ENCODE assay signal across 20 cellular contexts in the genomic region with DNA sequence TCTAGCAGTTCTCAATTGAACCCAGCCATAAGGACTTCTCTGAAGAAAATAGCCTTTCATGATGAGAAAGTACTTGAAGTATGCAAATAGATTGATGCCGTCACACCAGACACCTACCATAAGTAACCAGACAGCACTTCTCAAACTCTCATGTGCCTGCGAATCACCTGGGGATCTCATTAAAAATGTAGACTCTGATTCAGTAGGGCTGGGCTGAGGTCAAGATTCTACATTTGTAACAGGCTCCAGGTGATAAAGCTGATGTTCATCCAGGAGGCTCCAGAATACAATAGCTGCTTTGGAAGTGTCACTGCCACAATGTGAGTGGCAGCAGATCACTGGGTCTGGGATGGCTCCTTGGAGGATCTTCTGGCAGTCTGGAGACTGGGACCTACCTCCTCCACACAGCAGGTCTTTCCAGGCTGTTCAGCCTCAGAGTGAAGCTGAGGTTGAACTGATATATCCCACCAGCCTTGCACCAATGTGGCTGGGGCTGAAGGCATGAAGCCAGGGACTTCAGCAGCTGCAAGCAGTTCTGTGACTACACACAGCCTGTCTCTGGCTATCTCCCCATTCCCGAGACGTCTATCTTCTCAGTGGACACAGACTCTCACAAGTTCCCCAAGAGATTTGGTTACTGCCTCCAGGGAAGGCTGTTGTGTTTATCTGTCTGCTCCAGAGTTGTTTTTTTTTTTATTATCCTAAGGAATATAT. TPM values are rescaled to one million over a fixed set of nuclear protein-coding genes. Genes with fewer than 3 reads are reported as not detected.
A peak's percentile ranks its signal among the peaks of the same experiment; 100 is the strongest.
DNase-seq lines count a peak whose midpoint lies in the region; ATAC-seq, FAIRE-seq and TF ChIP-seq lines count a peak whose summit lies in the region.
"Had no signal": no experiment of that assay in that cellular context is flagged by ENCODE, and none has a peak within 500 bp of the region (broad histone marks: within the 10 kb centered on the region; RNA-seq: fewer than 3 reads in every experiment).

No MANE protein-coding gene starts in this region.

- H3K27me3 Mint-ChIP-seq in astrocyte (ENCODE audit: low read depth, unreplicated experiment) (no peaks in the 10 kb centered on the region), progenitor cell of endocrine pancreas (no peaks in the 10 kb centered on the region), Calu3 (ENCODE audit: unreplicated experiment) (no peaks in the 10 kb centered on the region)
- H3K27me3 Mint-ChIP-seq: activated naive CD4-positive, alpha-beta T cell treated with anti-CD3 and anti-CD28 coated beads, Interleukin-2, amount 10 ng/mL, durations not matched to agents 7 days and 5 days had no signal

- no TSS peak for BruUV-seq in Calu3 (replicated peaks; lab: Mats Ljungman, UMichigan)

- H3K27me3 ChIP-seq in GM23248 (replicated peaks; ENCODE audit: insufficient read depth) (no peaks in the 10 kb centered on the region), astrocyte (ENCODE audit: insufficient read depth, low read length) (no peaks in the 10 kb centered on the region), heart left ventricle (no peaks in the 10 kb centered on the region), tibial artery (no peaks in the 10 kb centered on the region)
- H3K27me3 ChIP-seq: ascending aorta had no signal

- H3K4me1 Mint-ChIP-seq in astrocyte (ENCODE audit: low read depth, unreplicated experiment) (peaks cover 25% of the 10 kb centered on the region), progenitor cell of endocrine pancreas (ENCODE audit: low read depth) (peaks cover 38% of the 10 kb centered on the region), Calu3 (ENCODE audit: low read depth, unreplicated experiment) (peaks cover 44% of the 10 kb centered on the region)

- CTCF ChIA-PET in Calu3 (lab: Charles Lee) = no interaction called here

- H3K27ac Mint-ChIP-seq in astrocyte (ENCODE audit: unreplicated experiment) (peak overlapping the region; percentile 13), progenitor cell of endocrine pancreas (peak overlapping the region; percentile 25), Calu3 (ENCODE audit: unreplicated experiment) (no peak overlapping the region)
- H3K27ac Mint-ChIP-seq: activated naive CD4-positive, alpha-beta T cell treated with anti-CD3 and anti-CD28 coated beads, Interleukin-2, amount 10 ng/mL, durations not matched to agents 7 days and 5 days had no signal

- H3K79me2 ChIP-seq in GM23248 (ENCODE audit: insufficient read depth) (peaks cover 96% of the 10 kb centered on the region), astrocyte (ENCODE audit: insufficient read depth, low read length) (peaks cover 98% of the 10 kb centered on the region)

- H3K27ac ChIP-seq in GM23248 = peak overlapping the region; percentile 81
- H3K27ac ChIP-seq in astrocyte (ENCODE audit: low read depth, low read length) = peak overlapping the region; percentile 40
- H3K27ac ChIP-seq in heart left ventricle = peak overlapping the region in 2 of 12 donors; percentile 1
- peak overlapping the region in 1 of 2 donors; percentile 0 for H3K27ac ChIP-seq in tibial artery
- H3K27ac ChIP-seq: ascending aorta, thoracic aorta had no signal

- no peaks in the 10 kb centered on the region for H3K9me2 ChIP-seq in GM23248 (ENCODE audit: insufficient read depth)

- peaks cover 30% of the 10 kb centered on the region for H3F3A ChIP-seq in GM23248 (ENCODE audit: insufficient read depth)

- no peak overlapping the region; the same call in 1 of the 2 replicates for H3K4me3 ChIP-seq in GM23248
- no peak overlapping the region for H3K4me3 ChIP-seq in astrocyte (ENCODE audit: insufficient read depth, low read depth, low read length)
- no peak overlapping the region for H3K4me3 ChIP-seq in heart left ventricle
- H3K4me3 ChIP-seq in tibial artery = no peak overlapping the region
- H3K4me3 ChIP-seq: ascending aorta, thoracic aorta had no signal

- H2AFZ ChIP-seq in GM23248 (no peak overlapping the region), astrocyte (ENCODE audit: low read depth, low read length) (no peak overlapping the region)

- H3K9ac ChIP-seq in GM23248 (peak overlapping the region; percentile 59), astrocyte (ENCODE audit: low read length) (no peak overlapping the region)

- peaks cover 3% of the 10 kb centered on the region; the same call in 1 of the 2 replicates for H3K36me3 ChIP-seq in GM23248 (ENCODE audit: low read depth)
- no peaks in the 10 kb centered on the region for H3K36me3 ChIP-seq in astrocyte (ENCODE audit: insufficient read depth, low read length)
- peaks cover 0 to 16% (median 0%) of the 10 kb centered on the region in 9 donors for H3K36me3 ChIP-seq in heart left ventricle
- H3K36me3 ChIP-seq in tibial artery = no peaks in the 10 kb centered on the region
- H3K36me3 ChIP-seq: thoracic aorta had no signal

- H3K9me3 ChIP-seq in GM23248 (ENCODE audit: low read depth) (no peaks in the 10 kb centered on the region), astrocyte (ENCODE audit: insufficient read depth, low read depth, low read length) (no peaks in the 10 kb centered on the region), heart left ventricle (no peaks in the 10 kb centered on the region), tibial artery (no peaks in the 10 kb centered on the region)
- H3K9me3 ChIP-seq: ascending aorta, thoracic aorta had no signal

- peak overlapping the region; percentile 50 for H3K4me2 ChIP-seq in GM23248 (ENCODE audit: unreplicated experiment)
- H3K4me2 ChIP-seq in astrocyte (ENCODE audit: low read length) = peak overlapping the region; percentile 36

- ATAC-seq in heart left ventricle = peak in 3 of 4 donors; percentile 14 to 49 (median 36)
- ATAC-seq: natural killer cell had no signal

- intact Hi-C loops in heart left ventricle (cut with DNase I) = no loop called here
- intact Hi-C loops in tibial artery (cut with DNase I; ENCODE audit: low total_unique reads) = no loop called here
- intact Hi-C loops in Calu3 (cut with micrococcal nuclease; ENCODE audit: unreplicated experiment) = no loop called here

- whole genome bisulfite sequencing in GM23248 (ENCODE audit: low coverage in 1 of 2, low lambda C conversion rate in 2 of 2, missing lambda C conversion rate in 2 of 2), 2 experiments = 54 to 57% methylated on average over 4 of the region's 4 CpGs
- 55 to 68% (median 62%) methylated on average over 4 of the region's 4 CpGs for WGBS in heart left ventricle, 4 donors

- H4K20me1 ChIP-seq in GM23248 (ENCODE audit: insufficient read depth) = no peaks in the 10 kb centered on the region
- H4K20me1 ChIP-seq in astrocyte (ENCODE audit: insufficient read depth, low read length) = peaks cover 88% of the 10 kb centered on the region

- H3K36me3 Mint-ChIP-seq in astrocyte (ENCODE audit: low read depth, unreplicated experiment) (peaks cover 13% of the 10 kb centered on the region), progenitor cell of endocrine pancreas (ENCODE audit: insufficient read depth) (peaks cover 16% of the 10 kb centered on the region), Calu3 (ENCODE audit: insufficient read depth, unreplicated experiment) (peaks cover 24% of the 10 kb centered on the region)
- H3K36me3 Mint-ChIP-seq: natural killer cell had no signal

- no peak for TF ChIP-seq POLR2A in heart left ventricle (IDR thresholded peaks at IDR 0.05)

- FAIRE-seq in astrocyte (lab: Jason Lieb, UNC) = peak; percentile 54
- FAIRE-seq: endometrium, GM18507, kidney had no signal

- TF ChIP-seq CTCF in astrocyte (IDR thresholded peaks at IDR 0.05; ENCODE audit: insufficient read depth, low read depth, low read length) (no peak), heart left ventricle (IDR thresholded peaks at IDR 0.05) (no peak), progenitor cell of endocrine pancreas (IDR thresholded peaks at IDR 0.05; ENCODE audit: unreplicated experiment) (no peak), tibial artery (IDR thresholded peaks at IDR 0.05) (no peak), Calu3 (IDR thresholded peaks at IDR 0.05; ENCODE audit: unreplicated experiment) (no peak)

- DNase-seq in GM23248 = peak; percentile 55
- DNase-seq in astrocyte (ENCODE audit: low read depth) = no peak
- peak in 2 of 5 donors; percentile 29 to 47 for DNase-seq in heart left ventricle
- DNase-seq in progenitor cell of endocrine pancreas (ENCODE audit: low spot score, unreplicated experiment) = no peak
- no peak for DNase-seq in NOMO-1 treated with DMSO at 0.1 percent for 48 hours (lab: John Stamatoyannopoulos, UW; ENCODE audit: unreplicated experiment)
- DNase-seq in tibial artery = no peak
- no peak for DNase-seq in Calu3
- no peak for DNase-seq in effector CD8-positive, alpha-beta T cell (lab: John Stamatoyannopoulos, UW)
- DNase-seq: activated CD8-positive, alpha-beta memory T cell treated with anti-CD3 and anti-CD28 coated beads for 24 hours; activated naive CD4-positive, alpha-beta T cell treated with anti-CD3 and anti-CD28 coated beads, Interleukin-2, amount 10 ng/mL, durations not matched to agents 7 days and 5 days; activated T-cell treated with anti-CD3 and anti-CD28 coated beads, Interleukin-2, amount 50 U/mL, for 48 hours; kidney; natural killer cell; NCI-H1092; NCI-H2081 treated with DMSO at 0.1 percent for 48 hours; NCI-H524 treated with DMSO at 0.1 percent for 48 hours had no signal

- H3K9me3 Mint-ChIP-seq in astrocyte (ENCODE audit: unreplicated experiment) = peaks cover 2% of the 10 kb centered on the region
- H3K9me3 Mint-ChIP-seq in progenitor cell of endocrine pancreas (ENCODE audit: low read depth) = no peaks in the 10 kb centered on the region
- no peaks in the 10 kb centered on the region for H3K9me3 Mint-ChIP-seq in Calu3 (ENCODE audit: low read depth, unreplicated experiment)
- H3K9me3 Mint-ChIP-seq: activated naive CD4-positive, alpha-beta T cell treated with anti-CD3 and anti-CD28 coated beads, Interleukin-2, amount 10 ng/mL, durations not matched to agents 7 days and 5 days; natural killer cell had no signal

- in situ Hi-C loops in GM23248 (cut with MboI) = no loop called here

- peaks cover 51% of the 10 kb centered on the region for H3K4me1 ChIP-seq in GM23248 (ENCODE audit: insufficient read depth)
- peaks cover 28% of the 10 kb centered on the region for H3K4me1 ChIP-seq in astrocyte (ENCODE audit: insufficient read depth, low read length)
- peaks cover 6 to 99% (median 84%) of the 10 kb centered on the region in 12 donors for H3K4me1 ChIP-seq in heart left ventricle
- peaks cover 0 to 92% (median 51%) of the 10 kb centered on the region in 4 donors for H3K4me1 ChIP-seq in tibial artery

- H3K4me3 Mint-ChIP-seq in astrocyte (ENCODE audit: unreplicated experiment) = no peak overlapping the region
- H3K4me3 Mint-ChIP-seq in progenitor cell of endocrine pancreas (ENCODE audit: low read depth) = no peak overlapping the region
- H3K4me3 Mint-ChIP-seq in Calu3 (ENCODE audit: low read depth, unreplicated experiment) = no peak overlapping the region
- H3K4me3 Mint-ChIP-seq: activated naive CD4-positive, alpha-beta T cell treated with anti-CD3 and anti-CD28 coated beads, Interleukin-2, amount 10 ng/mL, durations not matched to agents 7 days and 5 days; natural killer cell had no signal

RNA-seq across cellular contexts. Expression of a gene that starts 9.1 kb away (rescaled TPM):
- 59.9 and 79.5 TPM in 2 replicates for total RNA-seq in GM23248 (2014; rRNA removed; shearing (Covaris generic))
- 46.7 and 49.1 TPM in 2 replicates for polyA plus RNA-seq in GM23248 (2016; fragmentation: Nextera tagmentation; extraction: Ambion mirVana)
- total RNA-seq in astrocyte = 66.5 and 70.2 TPM in 2 replicates
- total RNA-seq in heart left ventricle = 100 to 1,000 TPM in 1 of 9 donors, 10 to 100 TPM in 8; 59.4 to 100 (median 83.1) TPM
- polyA plus RNA-seq in heart left ventricle = 10 to 100 TPM; 18.5 to 41.9 TPM
- 51.3 and 51.4 TPM in 2 replicates for total RNA-seq in progenitor cell of endocrine pancreas
- 29.8 and 37.1 TPM in 2 replicates for total RNA-seq in Calu3 (2022)
